ENCODE assay signal across 8 cellular contexts in genomic region chr20:62066983-62067433, GRCh38. TPM values are rescaled to one million over a fixed set of nuclear protein-coding genes. Genes with fewer than 3 reads are reported as not detected.
DNase-seq lines count a peak whose midpoint lies in the region; ATAC-seq and TF ChIP-seq lines count a peak whose summit lies in the region.

No MANE protein-coding gene starts in this region.

- peaks cover 4% of the 10 kb centered on the region for H3K27me3 Mint-ChIP-seq in activated CD8-positive, alpha-beta memory T cell treated with anti-CD3 and anti-CD28 coated beads, Interleukin-2, amount 10 ng/mL, durations not matched to agents 7 days and 5 days
- H3K27me3 Mint-ChIP-seq in T-helper 17 cell = peaks cover 7% of the 10 kb centered on the region
- peaks cover 7 to 9% of the 10 kb centered on the region in 2 donors for H3K27me3 Mint-ChIP-seq in natural killer cell treated with Interleukin-12 subunit alpha and Interleukin-12 subunit beta and Interleukin-15 and Interleukin-18, amount 100 ng/mL, for 72 hours

- no peaks in the 10 kb centered on the region for H3K9me3 Mint-ChIP-seq in activated CD8-positive, alpha-beta memory T cell treated with anti-CD3 and anti-CD28 coated beads, Interleukin-2, amount 10 ng/mL, durations not matched to agents 7 days and 5 days (ENCODE audit: low read depth)
- H3K9me3 Mint-ChIP-seq in natural killer cell treated with Interleukin-12 subunit alpha and Interleukin-12 subunit beta and Interleukin-15 and Interleukin-18, amount 100 ng/mL, for 72 hours = no peaks in the 10 kb centered on the region

- TF ChIP-seq POLR2A in erythroblast (IDR thresholded peaks at IDR 0.05; ENCODE audit: low read length) = peak; percentile 39

- H3K4me1 Mint-ChIP-seq in activated CD8-positive, alpha-beta memory T cell treated with anti-CD3 and anti-CD28 coated beads, Interleukin-2, amount 10 ng/mL, durations not matched to agents 7 days and 5 days = peaks cover 34% of the 10 kb centered on the region
- H3K4me1 Mint-ChIP-seq in T-helper 17 cell = peaks cover 24% of the 10 kb centered on the region
- peaks cover 21 to 23% of the 10 kb centered on the region in 2 donors for H3K4me1 Mint-ChIP-seq in natural killer cell treated with Interleukin-12 subunit alpha and Interleukin-12 subunit beta and Interleukin-15 and Interleukin-18, amount 100 ng/mL, for 72 hours (ENCODE audit: low read depth in 2 of 2)

- no peaks in the 10 kb centered on the region for H3K9me3 ChIP-seq in T-helper 17 cell (ENCODE audit: control insufficient read depth, low read length, poor library complexity, severe bottlenecking)

- H3K36me3 Mint-ChIP-seq in activated CD8-positive, alpha-beta memory T cell treated with anti-CD3 and anti-CD28 coated beads, Interleukin-2, amount 10 ng/mL, durations not matched to agents 7 days and 5 days = peaks cover 10% of the 10 kb centered on the region
- H3K36me3 Mint-ChIP-seq in T-helper 17 cell (ENCODE audit: low read depth) = no peaks in the 10 kb centered on the region
- no peaks in the 10 kb centered on the region for H3K36me3 Mint-ChIP-seq in natural killer cell treated with Interleukin-12 subunit alpha and Interleukin-12 subunit beta and Interleukin-15 and Interleukin-18, amount 100 ng/mL, for 72 hours

- H3K27ac Mint-ChIP-seq in activated CD8-positive, alpha-beta memory T cell treated with anti-CD3 and anti-CD28 coated beads, Interleukin-2, amount 10 ng/mL, durations not matched to agents 7 days and 5 days = peak overlapping the region; percentile 78
- H3K27ac Mint-ChIP-seq in T-helper 17 cell = peak overlapping the region; percentile 92
- H3K27ac Mint-ChIP-seq in natural killer cell treated with Interleukin-12 subunit alpha and Interleukin-12 subunit beta and Interleukin-15 and Interleukin-18, amount 100 ng/mL, for 72 hours = peak overlapping the region; percentile 84 to 91

- DNase-seq in activated CD8-positive, alpha-beta memory T cell treated with anti-CD3 and anti-CD28 coated beads, Interleukin-2, amount 10 ng/mL, durations not matched to agents 7 days and 5 days = no peak
- DNase-seq in activated CD8-positive, alpha-beta memory T cell treated with anti-CD3 and anti-CD28 coated beads, Interleukin-2, amount 50 U/mL, for 4 hours = no peak
- no peak for DNase-seq in T-helper 17 cell
- DNase-seq in erythroblast (lab: John Stamatoyannopoulos, UW) = peak; percentile 61 to 66
- DNase-seq in natural killer cell treated with Interleukin-12 subunit alpha and Interleukin-12 subunit beta and Interleukin-15 and Interleukin-18, amount 100 ng/mL, for 72 hours (ENCODE audit: low spot score) = no peak
- DNase-seq in RPMI8226 = no peak

- CTCF ChIA-PET in activated CD8-positive, alpha-beta memory T cell treated with anti-CD3 and anti-CD28 coated beads, Interleukin-2, amount 10 ng/mL, durations not matched to agents 7 days and 5 days (lab: Charles Lee) = interaction anchor here (0.9 to 2.0 kb wide), 4 partner anchors 20 to 74 kb away, joined by 3 to 11 read pairs (median 8); no protein-coding TSS in a partner anchor

- H3K4me3 Mint-ChIP-seq in activated CD8-positive, alpha-beta memory T cell treated with anti-CD3 and anti-CD28 coated beads, Interleukin-2, amount 10 ng/mL, durations not matched to agents 7 days and 5 days = peak overlapping the region; percentile 73
- H3K4me3 Mint-ChIP-seq in T-helper 17 cell = peak overlapping the region; percentile 90
- peak overlapping the region; percentile 90 for H3K4me3 Mint-ChIP-seq in natural killer cell treated with Interleukin-12 subunit alpha and Interleukin-12 subunit beta and Interleukin-15 and Interleukin-18, amount 100 ng/mL, for 72 hours

- ATAC-seq in activated CD8-positive, alpha-beta memory T cell treated with anti-CD3 and anti-CD28 coated beads, Interleukin-2, amount 10 ng/mL, durations not matched to agents 7 days and 5 days = no peak
- no peak for ATAC-seq in T-helper 17 cell
- no peak for ATAC-seq in natural killer cell treated with Interleukin-12 subunit alpha and Interleukin-12 subunit beta and Interleukin-15 and Interleukin-18, amount 100 ng/mL, for 72 hours
- no peak for ATAC-seq in HG03571 (IDR thresholded peaks at IDR 0.05; ENCODE audit: unreplicated experiment)
- no peak for ATAC-seq in HG02970 (IDR thresholded peaks at IDR 0.05; ENCODE audit: low FRiP score, unreplicated experiment)

RNA-seq across cellular contexts. Expression of gene TAF4, which starts 1.3 kb away (rescaled TPM):
- 10 to 100 TPM; 21.1 to 24.2 TPM for total RNA-seq in activated CD8-positive, alpha-beta memory T cell treated with anti-CD3 and anti-CD28 coated beads, Interleukin-2, amount 10 ng/mL, durations not matched to agents 7 days and 5 days
- total RNA-seq in T-helper 17 cell = 10 to 100 TPM; 17.8 to 19.5 TPM
- total RNA-seq in natural killer cell treated with Interleukin-12 subunit alpha and Interleukin-12 subunit beta and Interleukin-15 and Interleukin-18, amount 100 ng/mL, for 72 hours = 10 to 100 TPM; 22.2 to 53.6 TPM

RNA-seq across cellular contexts. Expression of gene LSM14B, which starts 55.3 kb away (rescaled TPM):
- 10 to 100 TPM; 34.6 to 34.8 TPM for total RNA-seq in activated CD8-positive, alpha-beta memory T cell treated with anti-CD3 and anti-CD28 coated beads, Interleukin-2, amount 10 ng/mL, durations not matched to agents 7 days and 5 days
- total RNA-seq in T-helper 17 cell = 10 to 100 TPM; 32.3 to 34.1 TPM
- total RNA-seq in natural killer cell treated with Interleukin-12 subunit alpha and Interleukin-12 subunit beta and Interleukin-15 and Interleukin-18, amount 100 ng/mL, for 72 hours = 10 to 100 TPM; 25.8 to 32.7 TPM

Comparison
In these comparisons a context has a peak if more than half of its experiments do, and no peak if none do; other contexts are left out.
1. DNase-seq: peak in erythroblast (2 of 2); none in activated CD8-positive, alpha-beta memory T cell treated with anti-CD3 and anti-CD28 coated beads, Interleukin-2, amount 10 ng/mL, durations not matched to agents 7 days and 5 days (single experiment), activated CD8-positive, alpha-beta memory T cell treated with anti-CD3 and anti-CD28 coated beads, Interleukin-2, amount 50 U/mL, for 4 hours (single experiment), T-helper 17 cell (0 of 3), natural killer cell treated with Interleukin-12 subunit alpha and Interleukin-12 subunit beta and Interleukin-15 and Interleukin-18, amount 100 ng/mL, for 72 hours (single experiment) and RPMI8226 (single experiment).
2. Peak in every context shown above with its lines, with median percentiles within 50 percentile points of each other: H3K27ac Mint-ChIP-seq and H3K4me3 Mint-ChIP-seq.